In genomic region chr6:127119361-127120108, GRCh38 we compare ENCODE assay signal across 8 cellular contexts. TPM values are rescaled to one million over a fixed set of nuclear protein-coding genes. Genes with fewer than 3 reads are reported as not detected.
DNase-seq lines count a peak whose midpoint lies in the region; ATAC-seq, FAIRE-seq and TF ChIP-seq lines count a peak whose summit lies in the region.

No MANE protein-coding gene starts in this region.

- no peaks in the 10 kb centered on the region for H3K9me3 ChIP-seq in A673 (ENCODE audit: low read depth, low read length, poor library complexity, severe bottlenecking)
- H3K9me3 ChIP-seq in heart left ventricle, result no peaks in the 10 kb centered on the region
- no peaks in the 10 kb centered on the region for H3K9me3 ChIP-seq in sigmoid colon

- H3K4me1 ChIP-seq in A673 (ENCODE audit: insufficient read depth, low read length, poor library complexity, severe bottlenecking) (peaks cover 14% of the 10 kb centered on the region), heart left ventricle (peaks cover 0 to 35% (median 22%) of the 10 kb centered on the region in 12 donors), sigmoid colon (peaks cover 0 to 27% (median 25%) of the 10 kb centered on the region in 4 donors)

- H3K4me1 Mint-ChIP-seq in activated CD8-positive, alpha-beta memory T cell treated with anti-CD3 and anti-CD28 coated beads, Interleukin-2, amount 10 ng/mL, durations not matched to agents 7 days and 5 days, result peaks cover 18% of the 10 kb centered on the region

- WGBS in heart left ventricle, 4 donors, result 1% methylated on average over 33 to 70 of the region's 70 CpGs
- 1 to 2% methylated on average over 70 of the region's 70 CpGs for WGBS in sigmoid colon, 2 donors

- H3K36me3 ChIP-seq in A673 (ENCODE audit: insufficient read depth, low read length, poor library complexity, severe bottlenecking) (no peaks in the 10 kb centered on the region), heart left ventricle (no peaks in the 10 kb centered on the region), sigmoid colon (no peaks in the 10 kb centered on the region)

- no peaks in the 10 kb centered on the region for H3K9me3 Mint-ChIP-seq in activated CD8-positive, alpha-beta memory T cell treated with anti-CD3 and anti-CD28 coated beads, Interleukin-2, amount 10 ng/mL, durations not matched to agents 7 days and 5 days (ENCODE audit: low read depth)

- TF ChIP-seq POLR2A in heart left ventricle (IDR thresholded peaks at IDR 0.05), result no peak
- no peak for TF ChIP-seq POLR2A in sigmoid colon (IDR thresholded peaks at IDR 0.05)
- no peak for TF ChIP-seq POLR2A in H54 (IDR thresholded peaks at IDR 0.05; ENCODE audit: low read depth, low read length)

- no peaks in the 10 kb centered on the region for H3K36me3 Mint-ChIP-seq in activated CD8-positive, alpha-beta memory T cell treated with anti-CD3 and anti-CD28 coated beads, Interleukin-2, amount 10 ng/mL, durations not matched to agents 7 days and 5 days

- H3K4me3 ChIP-seq in A673 (ENCODE audit: low read depth, low read length, poor library complexity, severe bottlenecking), result peak overlapping the region; percentile 56
- peak overlapping the region; percentile 23 to 66 (median 52) for H3K4me3 ChIP-seq in heart left ventricle
- H3K4me3 ChIP-seq in sigmoid colon, result peak overlapping the region; percentile 43 to 69 (median 58)

- peak overlapping the region; percentile 52 for H3K4me3 Mint-ChIP-seq in activated CD8-positive, alpha-beta memory T cell treated with anti-CD3 and anti-CD28 coated beads, Interleukin-2, amount 10 ng/mL, durations not matched to agents 7 days and 5 days

- no peak for TF ChIP-seq EP300 in sigmoid colon (IDR thresholded peaks at IDR 0.05)

- peaks cover 81% of the 10 kb centered on the region for H3K27me3 Mint-ChIP-seq in activated CD8-positive, alpha-beta memory T cell treated with anti-CD3 and anti-CD28 coated beads, Interleukin-2, amount 10 ng/mL, durations not matched to agents 7 days and 5 days

- H3K27ac ChIP-seq in A673 (ENCODE audit: low read depth, low read length, poor library complexity, severe bottlenecking) (no peak overlapping the region), heart left ventricle (no peak overlapping the region), sigmoid colon (peak overlapping the region; percentile 55 to 83 (median 72))

- no peak for FAIRE-seq in H54 (lab: Jason Lieb, UNC)

- CTCF ChIA-PET in A673 (lab: Charles Lee), result no interaction called here
- CTCF ChIA-PET in activated CD8-positive, alpha-beta memory T cell treated with anti-CD3 and anti-CD28 coated beads, Interleukin-2, amount 10 ng/mL, durations not matched to agents 7 days and 5 days (lab: Charles Lee), result no interaction called here

- intact Hi-C loops in A673 (cut with micrococcal nuclease; ENCODE audit: unreplicated experiment), result loop anchor here (1.0 to 10.0 kb wide), 6 partner anchors 71 to 1805 kb away; no protein-coding TSS in a partner anchor
- intact Hi-C loops in heart left ventricle (cut with DNase I), result loop anchor here in 9 of 10 donors (2.0 to 10.0 kb wide), 8 partner anchors 312 to 1125 kb away; no protein-coding TSS in a partner anchor
- intact Hi-C loops in sigmoid colon (cut with DNase I), result loop anchor here (5.0 to 10.0 kb wide), 4 partner anchors 317 to 1122 kb away; no protein-coding TSS in a partner anchor

- TF ChIP-seq CTCF in A673 (conservative IDR thresholded peaks at IDR 0.05; ENCODE audit: low read depth, low read length), result no peak
- no peak for TF ChIP-seq CTCF in heart left ventricle (IDR thresholded peaks at IDR 0.05)
- no peak for TF ChIP-seq CTCF in sigmoid colon (IDR thresholded peaks at IDR 0.05)

- ATAC-seq in GM18511 (IDR thresholded peaks at IDR 0.05; ENCODE audit: unreplicated experiment) (peak; percentile 48), HG03103 (IDR thresholded peaks at IDR 0.05; ENCODE audit: low read depth, unreplicated experiment) (peak; percentile 38), heart left ventricle (peak in 2 of 4 donors; percentile 20 to 23), GM21786 (IDR thresholded peaks at IDR 0.05; ENCODE audit: unreplicated experiment) (no peak)
- ATAC-seq in activated CD8-positive, alpha-beta memory T cell treated with anti-CD3 and anti-CD28 coated beads, Interleukin-2, amount 10 ng/mL, durations not matched to agents 7 days and 5 days, result peak; percentile 35

- peak; percentile 20 for DNase-seq in A673 (ENCODE audit: low spot score)
- no peak for DNase-seq in activated CD8-positive, alpha-beta memory T cell treated with anti-CD3 and anti-CD28 coated beads, Interleukin-2, amount 10 ng/mL, durations not matched to agents 7 days and 5 days
- DNase-seq in heart left ventricle, result peak in 1 of 5 donors; percentile 60
- peak; percentile 66 for DNase-seq in sigmoid colon
- no peak for DNase-seq in H54 (ENCODE audit: insufficient read length, low spot score)

- BruUV-seq in A673 (replicated peaks; lab: Mats Ljungman, UMichigan), result no TSS peak

- H3K27ac Mint-ChIP-seq in activated CD8-positive, alpha-beta memory T cell treated with anti-CD3 and anti-CD28 coated beads, Interleukin-2, amount 10 ng/mL, durations not matched to agents 7 days and 5 days, result no peak overlapping the region

- H3K27me3 ChIP-seq in A673 (replicated peaks; ENCODE audit: insufficient read depth, low read depth, low read length, poor library complexity), result peaks cover 30% of the 10 kb centered on the region
- peaks cover 14 to 84% (median 33%) of the 10 kb centered on the region in 9 donors for H3K27me3 ChIP-seq in heart left ventricle
- H3K27me3 ChIP-seq in sigmoid colon, result peaks cover 0 to 43% (median 6%) of the 10 kb centered on the region in 3 donors

- POLR2A ChIA-PET in A673 (lab: Charles Lee; ENCODE audit: low non-redundant PET), result no interaction called here

RNA-seq across cellular contexts. Expression of gene RSPO3, which starts 1.1 kb away (rescaled TPM):
- 0.39 and 0.52 TPM in 2 replicates for total RNA-seq in A673 (2021)
- total RNA-seq in activated CD8-positive, alpha-beta memory T cell treated with anti-CD3 and anti-CD28 coated beads, Interleukin-2, amount 10 ng/mL, durations not matched to agents 7 days and 5 days, result not detected
- 1 to 10 TPM in 2 of 9 donors, under 1 TPM in 6, not detected in 1; 0.16 to 2.1 (median 0.48) TPM for total RNA-seq in heart left ventricle
- under 1 TPM; 0.15 to 0.42 TPM for polyA plus RNA-seq in heart left ventricle
- 10 to 100 TPM in 3 of 4 donors, 1 to 10 TPM in 1; 1.6 to 17.4 (median 13.2) TPM for total RNA-seq in sigmoid colon
- polyA plus RNA-seq in sigmoid colon, result 10 to 100 TPM in 1 of 3 donors, 1 to 10 TPM in 1, under 1 TPM in 1; 0.69 to 10.8 (median 5.2) TPM

Comparison
In these comparisons a context has a peak if more than half of its experiments do, and no peak if none do; other contexts are left out.
1. DNase-seq: peak in A673 (single experiment) and sigmoid colon (single experiment); none in activated CD8-positive, alpha-beta memory T cell treated with anti-CD3 and anti-CD28 coated beads, Interleukin-2, amount 10 ng/mL, durations not matched to agents 7 days and 5 days (single experiment) and H54 (single experiment).
2. H3K27ac ChIP-seq: peak in sigmoid colon (4 of 4); none in A673 (single experiment) and heart left ventricle (0 of 12).
3. Peak in every context shown above with its lines, with median percentiles within 50 percentile points of each other: H3K4me3 ChIP-seq.